In the genomic region with DNA sequence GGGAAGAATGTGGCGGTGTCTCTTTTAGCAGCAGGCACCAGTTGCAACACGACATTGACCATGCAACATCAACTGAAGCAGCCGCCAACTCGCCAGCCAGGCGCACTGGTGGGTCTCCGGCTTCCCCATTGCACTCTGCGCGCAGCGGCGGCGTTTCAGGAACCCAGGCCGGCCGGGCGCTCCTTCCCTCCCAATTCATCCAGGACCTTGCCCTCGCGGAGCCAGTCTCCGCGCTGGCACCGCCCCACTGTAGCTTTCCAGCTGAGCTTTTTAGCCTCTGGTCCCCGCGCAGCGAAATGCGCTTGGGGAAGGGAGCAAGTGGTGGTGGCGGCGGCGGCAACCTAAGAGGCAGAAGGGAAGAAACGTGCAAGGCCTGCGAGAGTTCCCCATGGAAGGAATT, we compare ENCODE assay signal across 18 cellular contexts.
DNase-seq lines count a peak whose midpoint lies in the region; ATAC-seq and TF ChIP-seq lines count a peak whose summit lies in the region.
"Had no signal": no experiment of that assay in that cellular context is flagged by ENCODE, and none has a peak within 500 bp of the region (broad histone marks: within the 10 kb centered on the region; RNA-seq: fewer than 3 reads in every experiment).

No MANE protein-coding gene starts in this region.

- H3K36me3 ChIP-seq in iPS-15b (ENCODE audit: control insufficient read depth, insufficient read depth, low read length), result no peaks in the 10 kb centered on the region
- no peaks in the 10 kb centered on the region for H3K36me3 ChIP-seq in A673 (ENCODE audit: insufficient read depth, low read length, poor library complexity, severe bottlenecking)
- H3K36me3 ChIP-seq: BE2C had no signal

- POLR2A ChIA-PET in A673 (lab: Charles Lee; ENCODE audit: low non-redundant PET), result no interaction called here

- peak in 2 of 3 donors; percentile 31 to 36 for DNase-seq in right cardiac atrium
- no peak for DNase-seq in cardiac septum (ENCODE audit: low spot score)
- DNase-seq in retina, result peak; percentile 32
- no peak for DNase-seq in activated gamma-delta T cell treated with Interleukin-2 at 50 U/mL for 16 hours
- no peak for DNase-seq in A673 (ENCODE audit: low spot score)
- DNase-seq: BE2C; CD4-positive, CD25-positive, alpha-beta regulatory T cell; COR-L47; DMS 273 treated with DMSO at 0.1 percent for 48 hours; GDM1; NCI-H1417 treated with DMSO at 0.1 percent for 48 hours; NCI-H1930; NCI-H526; PC-3; RPMI8226; SIG-M5 had no signal

- H3K4me1 ChIP-seq in right cardiac atrium (ENCODE audit: control insufficient read depth, insufficient read depth, low read length) (no peaks in the 10 kb centered on the region), iPS-15b (ENCODE audit: control insufficient read depth, insufficient read depth, low read length) (no peaks in the 10 kb centered on the region), A673 (ENCODE audit: insufficient read depth, low read length, poor library complexity, severe bottlenecking) (no peaks in the 10 kb centered on the region)
- H3K4me1 ChIP-seq: BE2C had no signal

- no peaks in the 10 kb centered on the region for H3K27me3 ChIP-seq in right cardiac atrium (ENCODE audit: control insufficient read depth, insufficient read depth)
- no peaks in the 10 kb centered on the region for H3K27me3 ChIP-seq in iPS-15b (ENCODE audit: control insufficient read depth, insufficient read depth, low read length)
- H3K27me3 ChIP-seq in A673 (replicated peaks; ENCODE audit: insufficient read depth, low read depth, low read length, poor library complexity), result no peaks in the 10 kb centered on the region
- H3K27me3 ChIP-seq: BE2C had no signal

- H3K27ac ChIP-seq in right cardiac atrium (ENCODE audit: low read length) (no peak overlapping the region), A673 (ENCODE audit: low read depth, low read length, poor library complexity, severe bottlenecking) (no peak overlapping the region)

- ATAC-seq in right cardiac atrium (no peak), HG03432 (IDR thresholded peaks at IDR 0.05; ENCODE audit: unreplicated experiment) (no peak)
- ATAC-seq: PC-3 had no signal

- no TSS peak for BruUV-seq in A673 (replicated peaks; lab: Mats Ljungman, UMichigan)

- H3K9me3 ChIP-seq in right cardiac atrium (ENCODE audit: control insufficient read depth, low read length), result no peaks in the 10 kb centered on the region
- no peaks in the 10 kb centered on the region for H3K9me3 ChIP-seq in iPS-15b (ENCODE audit: control insufficient read depth, insufficient read depth, low read length)
- H3K9me3 ChIP-seq in A673 (ENCODE audit: low read depth, low read length, poor library complexity, severe bottlenecking), result no peaks in the 10 kb centered on the region
- H3K9me3 ChIP-seq: BE2C had no signal

- CTCF ChIA-PET in A673 (lab: Charles Lee), result no interaction called here

- WGBS in right cardiac atrium, result 21% methylated on average over 28 of the region's 28 CpGs

- no peak for TF ChIP-seq CTCF in A673 (conservative IDR thresholded peaks at IDR 0.05; ENCODE audit: low read depth, low read length)

- no peak overlapping the region for H3K9ac ChIP-seq in iPS-15b (ENCODE audit: low read depth, low read length)

- H3K4me3 ChIP-seq in right cardiac atrium (ENCODE audit: low read length), result no peak overlapping the region
- H3K4me3 ChIP-seq in iPS-15b (ENCODE audit: low read depth, low read length), result peak overlapping the region; percentile 5
- no peak overlapping the region for H3K4me3 ChIP-seq in A673 (ENCODE audit: low read depth, low read length, poor library complexity, severe bottlenecking)

- intact Hi-C loops in right cardiac atrium (cut with DNase I), result no loop called here
- intact Hi-C loops in cardiac septum (cut with DNase I), result no loop called here
- intact Hi-C loops in A673 (cut with micrococcal nuclease; ENCODE audit: unreplicated experiment), result no loop called here

Comparison
In these comparisons a context has a peak if more than half of its experiments do, and no peak if none do; other contexts are left out.
1. DNase-seq: peak in right cardiac atrium (2 of 3) and retina (single experiment); none in cardiac septum (single experiment), activated gamma-delta T cell treated with Interleukin-2 at 50 U/mL for 16 hours (single experiment) and A673 (single experiment).